ENCODE assay signal across 19 cellular contexts in the genomic region with DNA sequence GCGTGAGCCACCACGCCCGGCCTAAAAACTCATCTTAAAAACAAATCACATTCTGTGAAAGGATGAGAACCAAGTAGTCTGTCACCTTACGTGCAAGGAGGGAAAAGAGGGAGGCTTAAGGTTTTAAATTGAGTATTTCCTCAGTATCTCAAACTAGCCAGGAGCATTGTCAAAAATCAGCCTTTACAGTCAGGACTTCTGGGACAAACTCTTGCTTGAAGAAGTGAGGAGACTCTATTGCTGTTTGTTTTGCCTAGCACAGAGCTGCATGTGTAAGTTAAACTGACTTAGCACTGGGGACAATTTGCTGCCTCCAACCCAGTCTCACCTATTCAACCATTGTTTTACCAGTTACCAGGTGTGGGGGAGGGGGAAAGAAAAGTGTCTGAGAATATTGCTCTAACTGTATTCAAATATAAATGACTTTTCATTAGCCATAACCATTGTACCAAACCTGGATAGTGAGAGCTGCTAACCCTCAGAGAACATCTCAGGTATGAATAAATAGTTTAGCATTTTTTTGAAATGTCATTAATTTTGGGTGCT. TPM values are rescaled to one million over a fixed set of nuclear protein-coding genes. Genes with fewer than 3 reads are reported as not detected.
DNase-seq lines count a peak whose midpoint lies in the region; ATAC-seq, FAIRE-seq and TF ChIP-seq lines count a peak whose summit lies in the region.
"Had no signal": no experiment of that assay in that cellular context is flagged by ENCODE, and none has a peak within 500 bp of the region (broad histone marks: within the 10 kb centered on the region; RNA-seq: fewer than 3 reads in every experiment).

No MANE protein-coding gene starts in this region.

- H3K27ac ChIP-seq in HUES6 (ENCODE audit: low read depth, low read length) (peak overlapping the region; percentile 86; the same call in 1 of the 2 replicates), tibial nerve (peak overlapping the region in 1 of 4 donors; percentile 100)
- H3K27ac ChIP-seq: parathyroid adenoma had no signal

- H3K9me3 Mint-ChIP-seq in WTC11 (no peaks in the 10 kb centered on the region), nephron (no peaks in the 10 kb centered on the region)
- H3K9me3 Mint-ChIP-seq: effector memory CD8-positive, alpha-beta T cell; HFFc6; stimulated activated memory B cell treated with anti-CD40 and anti-IgM and Interleukin-4, amounts not matched to agents 10 μg/mL and 1 μg/mL and 100 μg/mL, for 72 hours had no signal

- ATAC-seq in WTC11 (no peak), HG03097 (IDR thresholded peaks at IDR 0.05; ENCODE audit: low FRiP score, unreplicated experiment) (no peak)
- ATAC-seq: effector memory CD8-positive, alpha-beta T cell; Right ventricle myocardium inferior; stimulated activated memory B cell treated with anti-CD40 and anti-IgM and Interleukin-4, amounts not matched to agents 10 μg/mL and 1 μg/mL and 100 μg/mL, for 72 hours had no signal

- peak overlapping the region; percentile 84 for H3K4me3 ChIP-seq in HUES6 (ENCODE audit: low read depth, low read length)
- no peak overlapping the region for H3K4me3 ChIP-seq in tibial nerve

- H3K4me1 Mint-ChIP-seq in WTC11 = peaks cover 56% of the 10 kb centered on the region
- peaks cover 31% of the 10 kb centered on the region for H3K4me1 Mint-ChIP-seq in nephron

- peak overlapping the region; percentile 94 for H3K4me3 Mint-ChIP-seq in WTC11
- peak overlapping the region in 2 of 3 experiments; percentile 25 to 33 for H3K4me3 Mint-ChIP-seq in nephron
- H3K4me3 Mint-ChIP-seq: HFFc6; stimulated activated memory B cell treated with anti-CD40 and anti-IgM and Interleukin-4, amounts not matched to agents 10 μg/mL and 1 μg/mL and 100 μg/mL, for 72 hours had no signal

- H3K36me3 ChIP-seq in HUES6 (ENCODE audit: control insufficient read depth, insufficient read depth, low read length) (no peaks in the 10 kb centered on the region), tibial nerve (no peaks in the 10 kb centered on the region)

- POLR2A ChIA-PET in WTC11 (lab: Charles Lee) = no interaction called here

- no peaks in the 10 kb centered on the region for H3K27me3 ChIP-seq in HUES6 (ENCODE audit: control insufficient read depth, insufficient read depth, low read length)
- no peaks in the 10 kb centered on the region for H3K27me3 ChIP-seq in tibial nerve

- TF ChIP-seq POLR2A in tibial nerve (IDR thresholded peaks at IDR 0.05) = no peak

- DNase-seq in WTC11 (ENCODE audit: low spot score) (no peak), tibial nerve (ENCODE audit: low spot score in 2 of 2) (no peak), GF-D8 (lab: John Stamatoyannopoulos, UW) (no peak)
- DNase-seq: activated naive CD4-positive, alpha-beta T cell; activated T-cell treated with anti-CD3 and anti-CD28 coated beads for 4 hours; aorta; effector memory CD8-positive, alpha-beta T cell; head of caudate nucleus; HFFc6; kidney; NCI-H1048; NCI-H1930 had no signal

- H3K9ac ChIP-seq in HUES6 (ENCODE audit: low read length) = peak overlapping the region; percentile 63
- H3K9ac ChIP-seq: parathyroid adenoma had no signal

- no peak for TF ChIP-seq EP300 in tibial nerve (IDR thresholded peaks at IDR 0.05)

- TF ChIP-seq CTCF in WTC11 (IDR thresholded peaks at IDR 0.05) = no peak
- no peak for TF ChIP-seq CTCF in nephron (IDR thresholded peaks at IDR 0.05; ENCODE audit: unreplicated experiment in 3 of 3)
- no peak for TF ChIP-seq CTCF in tibial nerve (IDR thresholded peaks at IDR 0.05)

- 97 to 98% methylated on average over 4 of the region's 4 CpGs for WGBS in tibial nerve, 2 donors

- H3K27ac Mint-ChIP-seq in WTC11 = peak overlapping the region; percentile 97
- no peak overlapping the region for H3K27ac Mint-ChIP-seq in nephron
- H3K27ac Mint-ChIP-seq: HFFc6 had no signal

- peaks cover 9% of the 10 kb centered on the region for H3K36me3 Mint-ChIP-seq in WTC11
- no peaks in the 10 kb centered on the region for H3K36me3 Mint-ChIP-seq in nephron (ENCODE audit: low read depth)
- H3K36me3 Mint-ChIP-seq: stimulated activated memory B cell treated with anti-CD40 and anti-IgM and Interleukin-4, amounts not matched to agents 10 μg/mL and 1 μg/mL and 100 μg/mL, for 72 hours had no signal

- H3K4me1 ChIP-seq in HUES6 (ENCODE audit: control insufficient read depth, insufficient read depth, low read length) = peaks cover 38% of the 10 kb centered on the region
- H3K4me1 ChIP-seq in tibial nerve = peaks cover 0 to 37% (median 10%) of the 10 kb centered on the region in 4 donors

- FAIRE-seq in G401.6 (lab: Jason Lieb, UNC) = peak; percentile 34

- H3K27me3 Mint-ChIP-seq in WTC11 (ENCODE audit: low read depth) = no peaks in the 10 kb centered on the region; the same call in 1 of the 2 replicates
- H3K27me3 Mint-ChIP-seq in nephron (ENCODE audit: low read depth) = no peaks in the 10 kb centered on the region
- H3K27me3 Mint-ChIP-seq: effector memory CD8-positive, alpha-beta T cell; stimulated activated memory B cell treated with anti-CD40 and anti-IgM and Interleukin-4, amounts not matched to agents 10 μg/mL and 1 μg/mL and 100 μg/mL, for 72 hours had no signal

- CTCF ChIA-PET in WTC11 (lab: Charles Lee) = no interaction called here

- H3K9me3 ChIP-seq in HUES6 (ENCODE audit: control insufficient read depth, insufficient read depth, low read depth, low read length) (no peaks in the 10 kb centered on the region), tibial nerve (no peaks in the 10 kb centered on the region)

TF ChIP-seq in WTC11, 78 proteins besides CTCF, POLR2A, EP300 and RAD21:
- TF ChIP-seq NR2C2 (CRISPR knock-in tag; IDR thresholded peaks at IDR 0.05) (no peak), ZNF263 (CRISPR knock-in tag; IDR thresholded peaks at IDR 0.05; ENCODE audit: low read depth) (no peak), TEAD1 (CRISPR knock-in tag; IDR thresholded peaks at IDR 0.05) (no peak), HMGXB4 (CRISPR knock-in tag; IDR thresholded peaks at IDR 0.05) (no peak), JUN (CRISPR knock-in tag; IDR thresholded peaks at IDR 0.05) (no peak), GRHL2 (CRISPR knock-in tag; IDR thresholded peaks at IDR 0.05; ENCODE audit: insufficient replicate concordance, severe bottlenecking) (no peak), SOX15 (CRISPR knock-in tag; IDR thresholded peaks at IDR 0.05) (no peak), ESRRA (CRISPR knock-in tag; IDR thresholded peaks at IDR 0.05; ENCODE audit: borderline replicate concordance) (no peak), ZNF232 (CRISPR knock-in tag; IDR thresholded peaks at IDR 0.05) (no peak), NFE2L1 (CRISPR knock-in tag; IDR thresholded peaks at IDR 0.05) (no peak), RELA (CRISPR knock-in tag; IDR thresholded peaks at IDR 0.05; ENCODE audit: borderline replicate concordance) (no peak), NR3C1 (CRISPR knock-in tag; conservative IDR thresholded peaks at IDR 0.05; ENCODE audit: low read depth) (no peak)
- TF ChIP-seq, protein P1, sequence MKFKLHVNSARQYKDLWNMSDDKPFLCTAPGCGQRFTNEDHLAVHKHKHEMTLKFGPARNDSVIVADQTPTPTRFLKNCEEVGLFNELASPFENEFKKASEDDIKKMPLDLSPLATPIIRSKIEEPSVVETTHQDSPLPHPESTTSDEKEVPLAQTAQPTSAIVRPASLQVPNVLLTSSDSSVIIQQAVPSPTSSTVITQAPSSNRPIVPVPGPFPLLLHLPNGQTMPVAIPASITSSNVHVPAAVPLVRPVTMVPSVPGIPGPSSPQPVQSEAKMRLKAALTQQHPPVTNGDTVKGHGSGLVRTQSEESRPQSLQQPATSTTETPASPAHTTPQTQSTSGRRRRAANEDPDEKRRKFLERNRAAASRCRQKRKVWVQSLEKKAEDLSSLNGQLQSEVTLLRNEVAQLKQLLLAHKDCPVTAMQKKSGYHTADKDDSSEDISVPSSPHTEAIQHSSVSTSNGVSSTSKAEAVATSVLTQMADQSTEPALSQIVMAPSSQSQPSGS (CRISPR knock-in tag; IDR thresholded peaks at IDR 0.05; ENCODE audit: borderline replicate concordance, low read depth) = no peak

RNA-seq across cellular contexts. Expression of gene INO80D, which starts 3.6 kb away (rescaled TPM):
- total RNA-seq in WTC11 (2021) (30.9 to 34.1 TPM (median 33.2 TPM) in 3 replicates), tibial nerve (10 to 100 TPM; 16.9 to 24.3 (median 20.6) TPM)
